Comparison of ENCODE assay signal across 2 cellular contexts in the genomic region with DNA sequence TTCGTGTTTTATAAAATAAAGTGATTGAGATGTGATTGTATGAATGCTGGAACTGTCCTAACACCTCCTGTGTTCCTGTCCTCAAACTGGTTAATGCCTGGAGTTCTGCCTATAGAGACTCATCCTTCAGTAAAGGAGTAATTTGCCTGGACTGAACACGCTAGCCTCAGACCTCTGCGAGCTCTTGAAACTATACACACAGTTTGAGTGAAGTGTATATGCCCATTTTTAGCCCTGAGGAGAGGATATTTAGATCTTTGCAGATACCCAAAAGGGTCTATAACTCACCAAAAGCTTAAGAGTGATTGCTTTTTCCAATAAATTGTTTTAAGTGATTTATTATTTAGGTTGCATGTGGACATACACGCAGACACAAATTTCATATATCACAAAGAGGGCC.
TF ChIP-seq lines count a peak whose summit lies in the region.

No MANE protein-coding gene starts in this region.

TF ChIP-seq in GM12891, 5 proteins besides CTCF, POLR2A, EP300 and RAD21 (continued from another document):
- TF ChIP-seq PAX5 (IDR thresholded peaks at IDR 0.05; ENCODE audit: insufficient read depth, low read length, severe bottlenecking) (no peak), POU2F2 (IDR thresholded peaks at IDR 0.05; ENCODE audit: low read depth, low read length) (no peak)
TF ChIP-seq in GM12891: peak in this region for 0.

TF ChIP-seq in H1, 55 proteins besides CTCF, POLR2A, EP300 and RAD21 (continued from another document):
- TF ChIP-seq NANOG (IDR thresholded peaks at IDR 0.05; ENCODE audit: insufficient read depth, low read depth, low read length, poor library complexity, severe bottlenecking) (no peak), JUN (IDR thresholded peaks at IDR 0.05; ENCODE audit: low read depth, low read length) (no peak), SIRT6 (IDR thresholded peaks at IDR 0.05; ENCODE audit: low read length) (no peak), FOSL1 (IDR thresholded peaks at IDR 0.05; ENCODE audit: insufficient read depth, low read depth, low read length) (no peak), KDM5A (IDR thresholded peaks at IDR 0.05; ENCODE audit: low read length) (no peak), SUZ12 (IDR thresholded peaks at IDR 0.05; ENCODE audit: low read length) (no peak)
- TF ChIP-seq, protein P1, sequence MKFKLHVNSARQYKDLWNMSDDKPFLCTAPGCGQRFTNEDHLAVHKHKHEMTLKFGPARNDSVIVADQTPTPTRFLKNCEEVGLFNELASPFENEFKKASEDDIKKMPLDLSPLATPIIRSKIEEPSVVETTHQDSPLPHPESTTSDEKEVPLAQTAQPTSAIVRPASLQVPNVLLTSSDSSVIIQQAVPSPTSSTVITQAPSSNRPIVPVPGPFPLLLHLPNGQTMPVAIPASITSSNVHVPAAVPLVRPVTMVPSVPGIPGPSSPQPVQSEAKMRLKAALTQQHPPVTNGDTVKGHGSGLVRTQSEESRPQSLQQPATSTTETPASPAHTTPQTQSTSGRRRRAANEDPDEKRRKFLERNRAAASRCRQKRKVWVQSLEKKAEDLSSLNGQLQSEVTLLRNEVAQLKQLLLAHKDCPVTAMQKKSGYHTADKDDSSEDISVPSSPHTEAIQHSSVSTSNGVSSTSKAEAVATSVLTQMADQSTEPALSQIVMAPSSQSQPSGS (IDR thresholded peaks at IDR 0.05; ENCODE audit: low read length), result no peak
